Comparison of ENCODE assay signal across 8 cellular contexts in genomic region chr9:137327641-137328569, GRCh38. TPM values are rescaled to one million over a fixed set of nuclear protein-coding genes. Genes with fewer than 3 reads are reported as not detected.
DNase-seq lines count a peak whose midpoint lies in the region; ATAC-seq, FAIRE-seq and TF ChIP-seq lines count a peak whose summit lies in the region.
"Not testable (repeated sequence)": the region's sequence is repeated elsewhere in the genome, so short reads cannot be mapped to it uniquely, and the experiment has no call there.

No MANE protein-coding gene starts in this region.

- H3K27me3 Mint-ChIP-seq in activated CD8-positive, alpha-beta T cell treated with anti-CD3 and anti-CD28 coated beads for 36 hours, result peaks cover 15% of the 10 kb centered on the region
- H3K27me3 Mint-ChIP-seq in activated naive CD8-positive, alpha-beta T cell treated with anti-CD3 and anti-CD28 coated beads for 36 hours; endothelial cell (ENCODE audit: unreplicated experiment); memory B cell; stimulated activated naive CD8-positive, alpha-beta T cell treated with anti-CD3 and anti-CD28 coated beads, Interleukin-15, Interleukin-2, amounts not matched to agents 100 ng/mL and 50 ng/mL, for 24 hours: not testable (repeated sequence)

- intact Hi-C loops in PC-3 (cut with micrococcal nuclease); activated CD8-positive, alpha-beta T cell treated with anti-CD3 and anti-CD28 coated beads for 36 hours (cut with micrococcal nuclease): not testable (repeated sequence)

- POLR2A ChIA-PET in PC-3 (lab: Charles Lee; ENCODE audit: unreplicated experiment); activated CD8-positive, alpha-beta T cell treated with anti-CD3 and anti-CD28 coated beads for 36 hours (lab: Charles Lee): not testable (repeated sequence)

- H3K36me3 ChIP-seq in PC-3 (ENCODE audit: low read depth, low read length), result not testable (repeated sequence)

- H3K4me1 Mint-ChIP-seq in activated CD8-positive, alpha-beta T cell treated with anti-CD3 and anti-CD28 coated beads for 36 hours (ENCODE audit: low read depth); memory B cell: not testable (repeated sequence)
- H3K4me1 Mint-ChIP-seq in activated naive CD8-positive, alpha-beta T cell treated with anti-CD3 and anti-CD28 coated beads for 36 hours, result peaks cover 11% of the 10 kb centered on the region
- H3K4me1 Mint-ChIP-seq in endothelial cell (ENCODE audit: unreplicated experiment), result peaks cover 12% of the 10 kb centered on the region
- peaks cover 13% of the 10 kb centered on the region for H3K4me1 Mint-ChIP-seq in stimulated activated naive CD8-positive, alpha-beta T cell treated with anti-CD3 and anti-CD28 coated beads, Interleukin-15, Interleukin-2, amounts not matched to agents 100 ng/mL and 50 ng/mL, for 24 hours (ENCODE audit: low read depth)

- H3K4me2 ChIP-seq in PC-3 (ENCODE audit: low read length), result not testable (repeated sequence)

- ATAC-seq in PC-3; activated CD8-positive, alpha-beta T cell treated with anti-CD3 and anti-CD28 coated beads for 36 hours; memory B cell (ENCODE audit: low read depth): not testable (repeated sequence)

- not testable (repeated sequence) for H3K27me3 ChIP-seq in PC-3 (ENCODE audit: low read length)

- BruUV-seq in PC-3 (replicated peaks; lab: Mats Ljungman, UMichigan), result not testable (repeated sequence)

- not testable (repeated sequence) for H3K9me3 Mint-ChIP-seq in activated CD8-positive, alpha-beta T cell treated with anti-CD3 and anti-CD28 coated beads for 36 hours; activated naive CD8-positive, alpha-beta T cell treated with anti-CD3 and anti-CD28 coated beads for 36 hours; endothelial cell (ENCODE audit: unreplicated experiment); memory B cell; stimulated activated naive CD8-positive, alpha-beta T cell treated with anti-CD3 and anti-CD28 coated beads, Interleukin-15, Interleukin-2, amounts not matched to agents 100 ng/mL and 50 ng/mL, for 24 hours

- not testable (repeated sequence) for H3K4me3 ChIP-seq in PC-3 (ENCODE audit: low read length)

- H2AFZ ChIP-seq in PC-3 (ENCODE audit: low read length), result not testable (repeated sequence)

- not testable (repeated sequence) for H3K9ac ChIP-seq in PC-3 (ENCODE audit: low read length)

- not testable (repeated sequence) for H3K4me1 ChIP-seq in PC-3 (ENCODE audit: insufficient read depth, low read length)

- H4K20me1 ChIP-seq in PC-3 (ENCODE audit: low read length), result not testable (repeated sequence)

- H3K27ac Mint-ChIP-seq in activated CD8-positive, alpha-beta T cell treated with anti-CD3 and anti-CD28 coated beads for 36 hours, result peak overlapping the region; percentile 7
- H3K27ac Mint-ChIP-seq in activated naive CD8-positive, alpha-beta T cell treated with anti-CD3 and anti-CD28 coated beads for 36 hours, result peak overlapping the region; percentile 72
- peak overlapping the region; percentile 14 for H3K27ac Mint-ChIP-seq in endothelial cell (ENCODE audit: unreplicated experiment)
- peak overlapping the region; percentile 84 for H3K27ac Mint-ChIP-seq in memory B cell
- peak overlapping the region; percentile 42 for H3K27ac Mint-ChIP-seq in stimulated activated naive CD8-positive, alpha-beta T cell treated with anti-CD3 and anti-CD28 coated beads, Interleukin-15, Interleukin-2, amounts not matched to agents 100 ng/mL and 50 ng/mL, for 24 hours

- not testable (repeated sequence) for DNase-seq in GM18507 (ENCODE audit: extremely low spot score, insufficient read length, low read depth); activated CD8-positive, alpha-beta T cell treated with anti-CD3 and anti-CD28 coated beads for 36 hours; activated naive CD8-positive, alpha-beta T cell treated with anti-CD3 and anti-CD28 coated beads for 36 hours; endothelial cell (ENCODE audit: low spot score); memory B cell (ENCODE audit: low spot score in 2 of 2)
- peak; percentile 4 for DNase-seq in PC-3

- not testable (repeated sequence) for TF ChIP-seq CTCF in PC-3 (conservative IDR thresholded peaks at IDR 0.05; ENCODE audit: low read depth, low read length); activated CD8-positive, alpha-beta T cell treated with anti-CD3 and anti-CD28 coated beads for 36 hours (IDR thresholded peaks at IDR 0.05); endothelial cell (IDR thresholded peaks at IDR 0.05; ENCODE audit: unreplicated experiment)

- H3K4me3 Mint-ChIP-seq in activated CD8-positive, alpha-beta T cell treated with anti-CD3 and anti-CD28 coated beads for 36 hours; activated naive CD8-positive, alpha-beta T cell treated with anti-CD3 and anti-CD28 coated beads for 36 hours; memory B cell; stimulated activated naive CD8-positive, alpha-beta T cell treated with anti-CD3 and anti-CD28 coated beads, Interleukin-15, Interleukin-2, amounts not matched to agents 100 ng/mL and 50 ng/mL, for 24 hours: not testable (repeated sequence)
- H3K4me3 Mint-ChIP-seq in endothelial cell (ENCODE audit: unreplicated experiment), result peak overlapping the region; percentile 3

- H3K79me2 ChIP-seq in PC-3 (ENCODE audit: low read length), result not testable (repeated sequence)

- FAIRE-seq in A204.1 (lab: Jason Lieb, UNC) (peak; percentile 100), GM18507 (lab: Jason Lieb, UNC) (peak; percentile 95)

- H3K9me3 ChIP-seq in PC-3 (ENCODE audit: low read length), result not testable (repeated sequence)

- peak overlapping the region; percentile 11 for H3K27ac ChIP-seq in PC-3 (ENCODE audit: low read length)

- CTCF ChIA-PET in PC-3 (lab: Charles Lee); activated CD8-positive, alpha-beta T cell treated with anti-CD3 and anti-CD28 coated beads for 36 hours (lab: Charles Lee): not testable (repeated sequence)

- H3K9me2 ChIP-seq in PC-3 (replicated peaks; ENCODE audit: low read length), result not testable (repeated sequence)

- not testable (repeated sequence) for H3F3A ChIP-seq in PC-3 (ENCODE audit: low read length, unreplicated experiment)

- not testable (repeated sequence) for H3K36me3 Mint-ChIP-seq in activated CD8-positive, alpha-beta T cell treated with anti-CD3 and anti-CD28 coated beads for 36 hours (ENCODE audit: low read depth); activated naive CD8-positive, alpha-beta T cell treated with anti-CD3 and anti-CD28 coated beads for 36 hours; memory B cell; stimulated activated naive CD8-positive, alpha-beta T cell treated with anti-CD3 and anti-CD28 coated beads, Interleukin-15, Interleukin-2, amounts not matched to agents 100 ng/mL and 50 ng/mL, for 24 hours (ENCODE audit: low read depth)
- peaks cover 14% of the 10 kb centered on the region for H3K36me3 Mint-ChIP-seq in endothelial cell (ENCODE audit: low read depth, unreplicated experiment)

RNA-seq across cellular contexts. Expression of gene NRARP, which starts 25.8 kb away (rescaled TPM):
- total RNA-seq in PC-3 (2014; rRNA removed) (35.5 and 36.8 TPM in 2 replicates), endothelial cell (ENCODE audit: unreplicated experiment) (170 TPM)
- 1 to 10 TPM; 3.3 to 4.4 TPM for total RNA-seq in activated CD8-positive, alpha-beta T cell treated with anti-CD3 and anti-CD28 coated beads for 36 hours
- 1 to 10 TPM; 5.0 to 5.3 TPM for total RNA-seq in activated naive CD8-positive, alpha-beta T cell treated with anti-CD3 and anti-CD28 coated beads for 36 hours

RNA-seq across cellular contexts. Expression of gene TOR4A, which starts 50.4 kb away (rescaled TPM):
- total RNA-seq in PC-3 (2014; rRNA removed) (28.9 and 32.7 TPM in 2 replicates), endothelial cell (ENCODE audit: unreplicated experiment) (37.7 TPM)
- total RNA-seq in activated CD8-positive, alpha-beta T cell treated with anti-CD3 and anti-CD28 coated beads for 36 hours, result 1 to 10 TPM; 2.9 to 3.0 TPM
- total RNA-seq in activated naive CD8-positive, alpha-beta T cell treated with anti-CD3 and anti-CD28 coated beads for 36 hours, result 1 to 10 TPM; 3.6 to 3.9 TPM

Comparison
In these comparisons a context has a peak if more than half of its experiments do, and no peak if none do; other contexts are left out.
1. H3K27ac Mint-ChIP-seq: peak in every context shown above with its lines; median percentile 84 in memory B cell; 72 in activated naive CD8-positive, alpha-beta T cell treated with anti-CD3 and anti-CD28 coated beads for 36 hours; 42 in stimulated activated naive CD8-positive, alpha-beta T cell treated with anti-CD3 and anti-CD28 coated beads, Interleukin-15, Interleukin-2, amounts not matched to agents 100 ng/mL and 50 ng/mL, for 24 hours; 14 in endothelial cell; 7 in activated CD8-positive, alpha-beta T cell treated with anti-CD3 and anti-CD28 coated beads for 36 hours.